ENCODE assay signal across 11 cellular contexts in genomic region chr18:32770181-32770650, GRCh38. TPM values are rescaled to one million over a fixed set of nuclear protein-coding genes. Genes with fewer than 3 reads are reported as not detected.
DNase-seq lines count a peak whose midpoint lies in the region; ATAC-seq, FAIRE-seq and TF ChIP-seq lines count a peak whose summit lies in the region.
"Had no signal": no experiment of that assay in that cellular context is flagged by ENCODE, and none has a peak within 500 bp of the region (broad histone marks: within the 10 kb centered on the region; RNA-seq: fewer than 3 reads in every experiment).

No MANE protein-coding gene starts in this region.

- no peak for FAIRE-seq in endothelial cell of umbilical vein (lab: Jason Lieb, UNC)
- FAIRE-seq in frontal cortex (lab: Jason Lieb, UNC), result no peak

- peak overlapping the region; percentile 81 for H3K4me3 ChIP-seq in Karpas-422 (ENCODE audit: low read length)
- no peak overlapping the region for H3K4me3 ChIP-seq in endothelial cell of umbilical vein (replicated peaks in 1 of 3; ENCODE audit: insufficient read depth in 1 of 3, low read depth in 1 of 3, low read length in 3 of 3)
- peak overlapping the region; percentile 65 for H3K4me3 ChIP-seq in neural cell (ENCODE audit: low read length)
- H3K4me3 ChIP-seq: ovary had no signal

- H3K9me2 ChIP-seq in Karpas-422 (replicated peaks; ENCODE audit: insufficient read depth, low read length) (no peaks in the 10 kb centered on the region), neural cell (ENCODE audit: insufficient read depth, low read length) (no peaks in the 10 kb centered on the region)

- no peak for TF ChIP-seq EP300 in neural cell (conservative IDR thresholded peaks at IDR 0.05; ENCODE audit: poor library complexity, severe bottlenecking)

- H3K27me3 Mint-ChIP-seq in CD4-positive, alpha-beta T cell, result peaks cover 78% of the 10 kb centered on the region

- BruUV-seq in endothelial cell of umbilical vein (replicated peaks; lab: Mats Ljungman, UMichigan), result no TSS peak

- intact Hi-C loops in CD4-positive, alpha-beta T cell (cut with DNase I, micrococcal nuclease), result no loop called here
- intact Hi-C loops in endothelial cell of umbilical vein (cut with micrococcal nuclease), result loop anchor here (5.0 kb wide), 1 partner anchor 152 kb away; no protein-coding TSS in a partner anchor

- H3K36me3 Mint-ChIP-seq in CD4-positive, alpha-beta T cell (ENCODE audit: low read depth), result no peaks in the 10 kb centered on the region

- no peaks in the 10 kb centered on the region for H3K9me3 Mint-ChIP-seq in CD4-positive, alpha-beta T cell

- H3F3A ChIP-seq in neural cell (ENCODE audit: insufficient read depth, low read length, poor library complexity, severe bottlenecking), result no peaks in the 10 kb centered on the region

- H3K9me3 ChIP-seq in CD4-positive, alpha-beta T cell (ENCODE audit: control insufficient read depth, low read length), result no peaks in the 10 kb centered on the region
- H3K9me3 ChIP-seq in Karpas-422 (ENCODE audit: low read length) (no peaks in the 10 kb centered on the region), endothelial cell of umbilical vein (replicated peaks; ENCODE audit: control insufficient read depth, insufficient read depth, low read length) (no peaks in the 10 kb centered on the region), neural cell (ENCODE audit: low read length) (no peaks in the 10 kb centered on the region)
- H3K9me3 ChIP-seq: ovary had no signal

- H3K36me3 ChIP-seq in Karpas-422 (ENCODE audit: insufficient read depth, low read length), result no peaks in the 10 kb centered on the region; the same call in 1 of the 2 replicates
- H3K36me3 ChIP-seq in endothelial cell of umbilical vein (ENCODE audit: control insufficient read depth in 2 of 2, extremely low read depth in 1 of 2, insufficient read depth in 2 of 2, low read length in 2 of 2), result no peaks in the 10 kb centered on the region
- no peaks in the 10 kb centered on the region for H3K36me3 ChIP-seq in neural cell (ENCODE audit: insufficient read depth, low read length)
- H3K36me3 ChIP-seq: ovary had no signal

- H3K9me1 ChIP-seq in endothelial cell of umbilical vein (replicated peaks; ENCODE audit: control insufficient read depth, extremely low read depth, insufficient read depth, low read length), result no peaks in the 10 kb centered on the region

- peak overlapping the region; percentile 51 for H3K4me3 Mint-ChIP-seq in CD4-positive, alpha-beta T cell

- no peak overlapping the region for H3K27ac Mint-ChIP-seq in CD4-positive, alpha-beta T cell

- no peak overlapping the region for H3K27ac ChIP-seq in CD4-positive, alpha-beta T cell (ENCODE audit: low read depth, low read length)
- H3K27ac ChIP-seq in Karpas-422 (ENCODE audit: low read length) (no peak overlapping the region), endothelial cell of umbilical vein (ENCODE audit: insufficient read depth, low read depth, low read length) (no peak overlapping the region), neural cell (ENCODE audit: low read length) (no peak overlapping the region)
- H3K27ac ChIP-seq: ovary had no signal

- no peak for TF ChIP-seq POLR2A in endothelial cell of umbilical vein (IDR thresholded peaks at IDR 0.05; ENCODE audit: low read depth, low read length)

- H3K9ac ChIP-seq in Karpas-422 (ENCODE audit: low read length), result peak overlapping the region; percentile 77
- H3K9ac ChIP-seq in endothelial cell of umbilical vein (replicated peaks; ENCODE audit: extremely low read depth, insufficient read depth, low read length), result no peak overlapping the region
- H3K9ac ChIP-seq in neural cell (ENCODE audit: low read length), result no peak overlapping the region

- peaks cover 7% of the 10 kb centered on the region for H3K4me1 Mint-ChIP-seq in CD4-positive, alpha-beta T cell (ENCODE audit: low read depth)

- H3K4me1 ChIP-seq in Karpas-422 (ENCODE audit: low read length) (peaks cover 80% of the 10 kb centered on the region), endothelial cell of umbilical vein (ENCODE audit: control insufficient read depth, extremely low read depth, insufficient read depth, low read length) (peaks cover 6% of the 10 kb centered on the region)

- dilution Hi-C loops in endothelial cell of umbilical vein (cut with MboI; ENCODE audit: extremely low pct_ligation_motif_present, low sequenced_read_pairs), result no loop called here

- CTCF ChIA-PET in CD4-positive, alpha-beta T cell (lab: Charles Lee), result no interaction called here
- CTCF ChIA-PET in endothelial cell of umbilical vein (lab: Charles Lee), result interaction anchor here (1.2 to 1.5 kb wide), 5 partner anchors 11 to 462 kb away, joined by 3 to 4 read pairs (median 4); no protein-coding TSS in a partner anchor

- H4K20me1 ChIP-seq in Karpas-422 (ENCODE audit: insufficient read depth, low read depth, low read length), result no peaks in the 10 kb centered on the region
- H4K20me1 ChIP-seq in endothelial cell of umbilical vein (replicated peaks; ENCODE audit: control insufficient read depth, extremely low read depth, insufficient read depth, low read length), result no peaks in the 10 kb centered on the region
- no peaks in the 10 kb centered on the region for H4K20me1 ChIP-seq in neural cell (ENCODE audit: insufficient read depth)

- no peak for ATAC-seq in CD4-positive, alpha-beta T cell (ENCODE audit: poor library complexity)
- no peak for ATAC-seq in HG03196 (IDR thresholded peaks at IDR 0.05; ENCODE audit: unreplicated experiment)

- no peak for TF ChIP-seq RAD21 in neural cell (conservative IDR thresholded peaks at IDR 0.05)

- POLR2A ChIA-PET in CD4-positive, alpha-beta T cell (lab: Charles Lee), result no interaction called here
- POLR2A ChIA-PET in endothelial cell of umbilical vein (lab: Charles Lee), result no interaction called here

- peaks cover 45% of the 10 kb centered on the region for H3K27me3 ChIP-seq in CD4-positive, alpha-beta T cell (ENCODE audit: control insufficient read depth, insufficient read depth, low read length)
- H3K27me3 ChIP-seq in Karpas-422 (ENCODE audit: low read length) (no peaks in the 10 kb centered on the region), endothelial cell of umbilical vein (ENCODE audit: control insufficient read depth in 2 of 2, insufficient read depth in 2 of 2, low read length in 2 of 2) (peaks cover 40 to 56% of the 10 kb centered on the region in 2 experiments), neural cell (ENCODE audit: insufficient read depth, low read depth, low read length) (peaks cover 68% of the 10 kb centered on the region)
- H3K27me3 ChIP-seq: ovary had no signal

- no peak for TF ChIP-seq CTCF in CD4-positive, alpha-beta T cell (IDR thresholded peaks at IDR 0.05)
- TF ChIP-seq CTCF in endothelial cell of umbilical vein (IDR thresholded peaks at IDR 0.05; ENCODE audit: extremely low read depth in 1 of 2, insufficient read depth in 1 of 2, low read depth in 1 of 2, low read length in 2 of 2) (no peak), neural cell (IDR thresholded peaks at IDR 0.05; ENCODE audit: poor library complexity, severe bottlenecking) (no peak)

- H3K79me2 ChIP-seq in Karpas-422 (ENCODE audit: low read length) (no peaks in the 10 kb centered on the region), endothelial cell of umbilical vein (ENCODE audit: control insufficient read depth, insufficient read depth, low read length) (no peaks in the 10 kb centered on the region), neural cell (replicated peaks; ENCODE audit: insufficient read depth, low read length) (no peaks in the 10 kb centered on the region)

- no peak for DNase-seq in CD4-positive, alpha-beta T cell
- DNase-seq in Karpas-422, result peak; percentile 64
- no peak for DNase-seq in endothelial cell of umbilical vein (ENCODE audit: low read depth, low spot score)
- no peak for DNase-seq in activated CD4-positive, alpha-beta T cell treated with anti-CD3 and anti-CD28 coated beads for 48 hours
- DNase-seq in frontal cortex (ENCODE audit: low spot score in 2 of 2), result no peak
- no peak for DNase-seq in activated naive CD4-positive, alpha-beta T cell (lab: John Stamatoyannopoulos, UW)
- DNase-seq: activated CD4-positive, alpha-beta T cell treated with anti-CD3 and anti-CD28 coated beads, Interleukin-2, amount 50 U/mL, for 4 hours; DMS 273 treated with DMSO at 0.1 percent for 48 hours had no signal

- peak overlapping the region; percentile 89 for H3K4me2 ChIP-seq in Karpas-422 (ENCODE audit: low read depth, low read length, poor library complexity, severe bottlenecking)
- no peak overlapping the region for H3K4me2 ChIP-seq in endothelial cell of umbilical vein (ENCODE audit: insufficient read depth, low read length)
- H3K4me2 ChIP-seq in neural cell (ENCODE audit: low read length), result no peak overlapping the region

- H2AFZ ChIP-seq in Karpas-422 (ENCODE audit: low read length), result peak overlapping the region; percentile 34; the same call in 1 of the 2 replicates
- H2AFZ ChIP-seq in endothelial cell of umbilical vein (ENCODE audit: low read depth, low read length), result no peak overlapping the region
- H2AFZ ChIP-seq in neural cell (ENCODE audit: low read depth, low read length), result no peak overlapping the region

TF ChIP-seq in endothelial cell of umbilical vein, 7 proteins besides CTCF, POLR2A, EP300 and RAD21:
- no peak for TF ChIP-seq FOS (IDR thresholded peaks at IDR 0.05; ENCODE audit: borderline replicate concordance, insufficient read depth, low read length)
- peak; percentile 69 for TF ChIP-seq EZH2 (IDR thresholded peaks at IDR 0.05; ENCODE audit: borderline replicate concordance, low read depth, low read length, severe bottlenecking)

TF ChIP-seq in neural cell, 6 proteins besides CTCF, POLR2A, EP300 and RAD21:
- TF ChIP-seq SMC3 (conservative IDR thresholded peaks at IDR 0.05; ENCODE audit: poor library complexity) (no peak), EZH2 (IDR thresholded peaks at IDR 0.05; ENCODE audit: borderline replicate concordance, insufficient read depth, low read length, poor library complexity, severe bottlenecking) (peak; percentile 29)
TF ChIP-seq in neural cell: peak in this region for 1.

RNA-seq across cellular contexts. Expression of gene KLHL14, which starts 2.6 kb away (rescaled TPM):
- not detected for total RNA-seq in CD4-positive, alpha-beta T cell
- 17.2 and 20.5 TPM in 2 replicates for total RNA-seq in Karpas-422 (2014; rRNA removed; shearing (Covaris generic); ENCODE audit: low replicate concordance)
- total RNA-seq in endothelial cell of umbilical vein (not detected in 2 replicates), frontal cortex (53.0 TPM)
- polyA plus RNA-seq in endothelial cell of umbilical vein (not detected in 2 replicates), neural cell (0.33 and 0.90 TPM in 2 replicates)
- polyA plus RNA-seq in endothelial cell of umbilical vein (2011; cell fraction: cytosol; rRNA removed), result not detected in 2 replicates
- 0.13 and 0.16 TPM in 2 replicates for polyA plus RNA-seq in endothelial cell of umbilical vein (2011; cell fraction: nucleus; rRNA removed)
- 0.08 TPM in 1 of 2 replicates, not detected in the other for polyA plus RNA-seq in endothelial cell of umbilical vein (2012)
- polyA minus RNA-seq in endothelial cell of umbilical vein (0.08 TPM in 1 of 2 replicates, not detected in the other), neural cell (0.24 TPM in 1 of 2 replicates, not detected in the other)
- not detected for polyA minus RNA-seq in endothelial cell of umbilical vein (2011; cell fraction: cytosol; rRNA and poly(A)+ RNA removed)
- polyA minus RNA-seq in endothelial cell of umbilical vein (2011; cell fraction: nucleus; rRNA and poly(A)+ RNA removed), result not detected in 2 replicates

Comparison
In these comparisons a context has a peak if more than half of its experiments do, and no peak if none do; other contexts are left out.
1. H3K4me3 ChIP-seq: peak in Karpas-422 (single experiment) and neural cell (single experiment); none in endothelial cell of umbilical vein (0 of 3).
2. RNA of gene KLHL14, which starts 2.6 kb away (total RNA-seq): 53.0 TPM in frontal cortex (single experiment) and 17.2 to 20.5 TPM in Karpas-422; not detected in CD4-positive, alpha-beta T cell and not detected in endothelial cell of umbilical vein; every median in the first group is over 10 times any median in the second.